8 cellular contexts compared by ENCODE assay signal in the genomic region with DNA sequence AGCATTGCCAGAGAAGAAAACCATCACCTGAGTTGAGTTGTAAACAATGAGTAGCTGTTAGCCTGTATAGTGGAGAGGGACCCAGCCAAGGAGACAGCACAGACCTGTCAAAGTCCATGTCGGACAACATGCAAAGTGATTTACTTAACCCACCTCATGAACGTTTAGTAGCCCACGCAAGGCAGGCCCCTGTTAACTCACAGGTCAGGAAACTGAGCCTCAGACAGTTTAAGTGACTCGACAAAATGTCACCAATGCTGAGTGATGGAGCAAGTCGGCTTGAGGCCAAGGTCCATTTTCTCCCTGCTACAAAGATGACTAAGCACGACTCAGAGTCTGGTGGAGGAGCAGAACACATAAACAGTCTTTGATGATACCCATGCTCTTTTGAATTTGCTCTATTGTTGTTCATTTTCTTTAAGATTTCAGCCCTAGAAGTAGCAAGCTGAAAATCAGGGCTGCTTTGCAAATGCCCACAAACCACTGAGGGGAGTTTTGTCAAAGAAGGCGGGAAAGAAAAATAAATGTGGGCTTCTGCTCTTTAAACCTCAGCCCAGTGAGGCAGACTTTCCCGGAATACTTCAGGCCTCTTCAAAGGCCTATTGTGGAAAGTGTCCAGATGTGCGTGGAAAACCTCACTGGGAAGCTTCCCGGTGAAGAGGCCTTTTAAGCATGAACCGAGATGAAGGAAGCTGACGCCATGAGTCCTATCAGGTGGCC.
DNase-seq lines count a peak whose midpoint lies in the region; ATAC-seq and TF ChIP-seq lines count a peak whose summit lies in the region.

No MANE protein-coding gene starts in this region.

- H4K91ac ChIP-seq in trophoblast cell (ENCODE audit: low read depth, low read length), result peak overlapping the region; percentile 5

- H3K18ac ChIP-seq in trophoblast cell (ENCODE audit: low read length), result no peak overlapping the region

- peaks cover 2% of the 10 kb centered on the region for H3K36me3 Mint-ChIP-seq in activated CD4-positive, alpha-beta T cell treated with anti-CD3 and anti-CD28 coated beads, Interleukin-2, amount 10 ng/mL, durations not matched to agents 24 days and 14 days (ENCODE audit: low read depth)

- no peak overlapping the region for H4K12ac ChIP-seq in trophoblast cell (ENCODE audit: low read depth, low read length)

- peak overlapping the region; percentile 73 for H3K27ac ChIP-seq in trophoblast cell (ENCODE audit: low read depth, low read length)

- H2BK12ac ChIP-seq in trophoblast cell (ENCODE audit: low read length), result peak overlapping the region; percentile 63

- H3K79me2 ChIP-seq in trophoblast cell (ENCODE audit: control insufficient read depth, insufficient read depth, low read length, poor library complexity), result no peaks in the 10 kb centered on the region

- ATAC-seq in GM18498 (IDR thresholded peaks at IDR 0.05; ENCODE audit: unreplicated experiment), result no peak

- H2BK120ac ChIP-seq in trophoblast cell (ENCODE audit: insufficient read depth, low read length, poor library complexity), result no peak overlapping the region

- H3K9me3 Mint-ChIP-seq in activated CD4-positive, alpha-beta T cell treated with anti-CD3 and anti-CD28 coated beads, Interleukin-2, amount 10 ng/mL, durations not matched to agents 24 days and 14 days, result peaks cover 2% of the 10 kb centered on the region

- H3K36me3 ChIP-seq in trophoblast cell (ENCODE audit: control insufficient read depth in 1 of 2, insufficient read depth in 2 of 2, low read length in 2 of 2), result no peaks in the 10 kb centered on the region

- peak overlapping the region; percentile 20 for H2AFZ ChIP-seq in trophoblast cell (ENCODE audit: insufficient read depth, low read length, poor library complexity)

- WGBS in trophoblast cell (ENCODE audit: extremely low coverage, insufficient coverage, insufficient read length), result no CpG with 5 or more reads among the region's 12 CpGs

- TF ChIP-seq CTCF in WI38 (IDR thresholded peaks at IDR 0.05; ENCODE audit: low read depth, low read length), result no peak

- H3K4ac ChIP-seq in trophoblast cell (ENCODE audit: low read depth, low read length), result no peak overlapping the region

- peak overlapping the region; percentile 11 for H3K14ac ChIP-seq in trophoblast cell (ENCODE audit: low read length)

- peak; percentile 64 for DNase-seq in activated CD4-positive, alpha-beta T cell treated with anti-CD3 and anti-CD28 coated beads, Interleukin-2, amount 10 ng/mL, durations not matched to agents 24 days and 14 days
- DNase-seq in activated CD4-positive, alpha-beta T cell treated with anti-CD3 and anti-CD28 coated beads for 1 hour, result no peak
- peak; percentile 60 for DNase-seq in globus pallidus (ENCODE audit: low spot score)
- no peak for DNase-seq in trophoblast cell
- no peak for DNase-seq in NCI-H1105 (lab: John Stamatoyannopoulos, UW)
- no peak for DNase-seq in NCI-H146 (lab: John Stamatoyannopoulos, UW)

- H3K4me1 ChIP-seq in trophoblast cell (ENCODE audit: control insufficient read depth in 1 of 2, insufficient read depth in 2 of 2, low read length in 2 of 2), result peaks cover 10 to 17% of the 10 kb centered on the region in 2 experiments

- peak overlapping the region; percentile 29 for H3K4me3 Mint-ChIP-seq in activated CD4-positive, alpha-beta T cell treated with anti-CD3 and anti-CD28 coated beads, Interleukin-2, amount 10 ng/mL, durations not matched to agents 24 days and 14 days

- H2BK5ac ChIP-seq in trophoblast cell (ENCODE audit: low read depth, low read length, poor library complexity), result peak overlapping the region; percentile 10

- H2AK5ac ChIP-seq in trophoblast cell (ENCODE audit: low read length), result no peak overlapping the region

- H3K27me3 ChIP-seq in trophoblast cell (ENCODE audit: insufficient read depth, low read length), result no peaks in the 10 kb centered on the region

- no peak overlapping the region for H3K4me2 ChIP-seq in trophoblast cell (ENCODE audit: low read length)

- H3K79me1 ChIP-seq in trophoblast cell (ENCODE audit: low read length), result peaks cover 3% of the 10 kb centered on the region

- no peak overlapping the region for H4K8ac ChIP-seq in trophoblast cell (ENCODE audit: low read depth, low read length)

- no peaks in the 10 kb centered on the region for H3K27me3 Mint-ChIP-seq in activated CD4-positive, alpha-beta T cell treated with anti-CD3 and anti-CD28 coated beads, Interleukin-2, amount 10 ng/mL, durations not matched to agents 24 days and 14 days

- H3K4me1 Mint-ChIP-seq in activated CD4-positive, alpha-beta T cell treated with anti-CD3 and anti-CD28 coated beads, Interleukin-2, amount 10 ng/mL, durations not matched to agents 24 days and 14 days, result peaks cover 19% of the 10 kb centered on the region

- intact Hi-C loops in activated CD4-positive, alpha-beta T cell treated with anti-CD3 and anti-CD28 coated beads, Interleukin-2, amount 10 ng/mL, durations not matched to agents 24 days and 14 days (cut with micrococcal nuclease), result no loop called here

- no peaks in the 10 kb centered on the region for H3K9me3 ChIP-seq in trophoblast cell (ENCODE audit: insufficient read depth, low read depth, low read length)

- peak overlapping the region; percentile 79 for H3K27ac Mint-ChIP-seq in activated CD4-positive, alpha-beta T cell treated with anti-CD3 and anti-CD28 coated beads, Interleukin-2, amount 10 ng/mL, durations not matched to agents 24 days and 14 days

- H3K23ac ChIP-seq in trophoblast cell (ENCODE audit: low read length), result no peak overlapping the region

- H3K4me3 ChIP-seq in WI38 (ENCODE audit: low read depth, low read length) (peak overlapping the region; percentile 7; the same call in 1 of the 2 replicates), trophoblast cell (ENCODE audit: low read depth, low read length) (no peak overlapping the region)

- no peak overlapping the region for H3K9ac ChIP-seq in trophoblast cell (ENCODE audit: low read length)

Comparison
In these comparisons a context has a peak if more than half of its experiments do, and no peak if none do; other contexts are left out.
1. DNase-seq: peak in activated CD4-positive, alpha-beta T cell treated with anti-CD3 and anti-CD28 coated beads, Interleukin-2, amount 10 ng/mL, durations not matched to agents 24 days and 14 days (single experiment) and globus pallidus (single experiment); none in activated CD4-positive, alpha-beta T cell treated with anti-CD3 and anti-CD28 coated beads for 1 hour (single experiment), trophoblast cell (0 of 2), NCI-H1105 (single experiment) and NCI-H146 (single experiment).